ENCODE assay signal across 8 cellular contexts in the genomic region with DNA sequence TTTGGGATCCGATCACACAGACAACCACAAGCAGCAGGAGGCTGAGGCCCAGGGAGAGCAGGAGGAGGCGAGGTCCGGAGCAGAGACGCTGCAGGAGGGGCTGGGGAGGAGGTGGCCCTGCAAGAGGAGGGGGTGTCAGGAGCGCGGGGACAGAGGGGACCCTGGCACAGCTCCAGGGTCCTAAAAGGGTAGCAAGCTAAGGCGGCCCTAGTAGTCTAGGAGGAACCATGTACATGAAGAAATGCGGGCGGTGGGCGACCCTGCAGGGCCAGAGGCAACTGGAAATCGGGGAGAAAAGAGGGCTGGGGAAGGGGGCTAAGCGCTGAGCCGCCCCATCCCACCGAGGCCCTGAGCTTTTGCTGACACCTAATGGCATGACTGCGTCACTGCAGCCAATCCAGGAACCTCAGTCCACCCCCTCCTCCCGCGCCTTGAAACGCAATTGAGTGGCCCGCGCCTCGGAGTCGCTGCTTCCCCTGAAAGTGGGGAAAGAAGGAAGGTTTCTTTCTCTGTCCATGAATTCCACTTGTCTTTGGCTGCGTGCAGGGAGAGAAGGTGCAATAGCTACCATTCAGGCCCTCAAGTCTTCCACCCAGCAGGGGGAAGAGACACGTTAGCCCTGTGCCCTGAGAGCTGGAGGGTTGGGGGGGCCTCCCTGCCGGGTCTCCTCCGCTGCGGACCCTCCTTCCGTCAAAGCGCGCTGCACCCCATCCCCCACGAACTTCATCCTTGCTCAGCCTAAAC. TPM values are rescaled to one million over a fixed set of nuclear protein-coding genes. Genes with fewer than 3 reads are reported as not detected.
DNase-seq lines count a peak whose midpoint lies in the region; ATAC-seq and TF ChIP-seq lines count a peak whose summit lies in the region.

No MANE protein-coding gene starts in this region.

- H3F3A ChIP-seq in OCI-LY1 (ENCODE audit: insufficient read depth, low read length): no peaks in the 10 kb centered on the region

- TF ChIP-seq POLR2A in esophagus squamous epithelium (IDR thresholded peaks at IDR 0.05): no peak

- WGBS in esophagus squamous epithelium, 2 donors: 0 to 2% methylated on average over 15 to 23 of the region's 31 CpGs

- peak overlapping the region; percentile 70 for H3K4me3 Mint-ChIP-seq in activated T-cell treated with anti-CD3 and anti-CD28 coated beads, Interleukin-2, amount 50 U/mL, for 24 hours

- H3K4me1 Mint-ChIP-seq in activated T-cell treated with anti-CD3 and anti-CD28 coated beads, Interleukin-2, amount 50 U/mL, for 24 hours (ENCODE audit: low read depth): peaks cover 12% of the 10 kb centered on the region

- no peak for ATAC-seq in HG02763 (IDR thresholded peaks at IDR 0.05; ENCODE audit: unreplicated experiment)

- no peaks in the 10 kb centered on the region for H3K79me2 ChIP-seq in OCI-LY1 (ENCODE audit: insufficient read depth, low read length)

- intact Hi-C loops in esophagus squamous epithelium (cut with DNase I): no loop called here

- TF ChIP-seq CTCF in BJ (IDR thresholded peaks at IDR 0.05; ENCODE audit: insufficient read depth, low read depth, low read length): peak; percentile 84
- TF ChIP-seq CTCF in HFF-Myc (IDR thresholded peaks at IDR 0.05; ENCODE audit: low read depth, low read length, missing control alignments): peak; percentile 85
- peak; percentile 85 for TF ChIP-seq CTCF in OCI-LY1 (IDR thresholded peaks at IDR 0.05; ENCODE audit: low read length)
- peak; percentile 71 to 87 (median 80) for TF ChIP-seq CTCF in esophagus squamous epithelium (IDR thresholded peaks at IDR 0.05)

- H3K27me3 ChIP-seq in BJ (ENCODE audit: control insufficient read depth, insufficient read depth, low read length) (no peaks in the 10 kb centered on the region), OCI-LY1 (ENCODE audit: insufficient read depth, low read length) (no peaks in the 10 kb centered on the region; the same call in 1 of the 2 replicates), esophagus squamous epithelium (peaks cover 0 to 50% (median 8%) of the 10 kb centered on the region in 4 donors)

- H4K20me1 ChIP-seq in OCI-LY1 (ENCODE audit: insufficient read depth, low read length): no peaks in the 10 kb centered on the region

- H3K4me3 ChIP-seq in BJ (ENCODE audit: low read depth, low read length) (peak overlapping the region; percentile 54), HFF-Myc (replicated peaks; ENCODE audit: low read depth, low read length) (peak overlapping the region; percentile 40), OCI-LY1 (ENCODE audit: low read depth, low read length, poor library complexity, severe bottlenecking) (no peak overlapping the region), esophagus squamous epithelium (peak overlapping the region in 3 of 4 donors; percentile 34 to 57 (median 37))

- H3K27ac ChIP-seq in OCI-LY1 (ENCODE audit: low read depth, low read length, poor library complexity, severe bottlenecking) (no peak overlapping the region), esophagus squamous epithelium (no peak overlapping the region)

- H3K4me2 ChIP-seq in OCI-LY1 (ENCODE audit: low read length): no peak overlapping the region

- H3K27me3 Mint-ChIP-seq in activated T-cell treated with anti-CD3 and anti-CD28 coated beads, Interleukin-2, amount 50 U/mL, for 24 hours: no peaks in the 10 kb centered on the region

- no peaks in the 10 kb centered on the region for H3K9me3 Mint-ChIP-seq in activated T-cell treated with anti-CD3 and anti-CD28 coated beads, Interleukin-2, amount 50 U/mL, for 24 hours

- H3K9ac ChIP-seq in OCI-LY1 (ENCODE audit: low read length): no peak overlapping the region

- no peaks in the 10 kb centered on the region; the same call in 1 of the 2 replicates for H3K9me3 ChIP-seq in OCI-LY1 (ENCODE audit: low read length)
- no peaks in the 10 kb centered on the region for H3K9me3 ChIP-seq in esophagus squamous epithelium

- H3K36me3 Mint-ChIP-seq in activated T-cell treated with anti-CD3 and anti-CD28 coated beads, Interleukin-2, amount 50 U/mL, for 24 hours (ENCODE audit: low read depth): no peaks in the 10 kb centered on the region

- DNase-seq in BJ (ENCODE audit: low read depth) (no peak), HFF-Myc (ENCODE audit: extremely low read depth, low read depth) (no peak), esophagus squamous epithelium (lab: John Stamatoyannopoulos, UW) (no peak), myocyte (ENCODE audit: low read depth) (peak; percentile 64)
- peak; percentile 78 for DNase-seq in activated T-cell treated with anti-CD3 and anti-CD28 coated beads, Interleukin-2, amount 50 U/mL, for 24 hours
- DNase-seq in stimulated activated CD8-positive, alpha-beta memory T cell treated with anti-CD3 and anti-CD28 coated beads, Interleukin-4, amount 100 ng/mL, for 4 hours (ENCODE audit: low read depth in 2 of 2, low spot score in 1 of 2): peak; percentile 24 to 33

- CTCF ChIA-PET in BJ (lab: Yijun Ruan, JAX): interaction anchor here (0.6 to 2.6 kb wide), 35 partner anchors 8 to 263 kb away, joined by 3 to 39 read pairs (median 4); a partner anchor contains a TSS

- POLR2A ChIA-PET in BJ (lab: Charles Lee): no interaction called here

- no peak overlapping the region for H2AFZ ChIP-seq in OCI-LY1 (ENCODE audit: low read length)

- H3K36me3 ChIP-seq in BJ (ENCODE audit: control insufficient read depth, insufficient read depth, low read length) (no peaks in the 10 kb centered on the region), OCI-LY1 (ENCODE audit: insufficient read depth, low read length) (no peaks in the 10 kb centered on the region), esophagus squamous epithelium (no peaks in the 10 kb centered on the region)

- H3K9me2 ChIP-seq in OCI-LY1 (ENCODE audit: low read depth, low read length): no peaks in the 10 kb centered on the region

- H3K27ac Mint-ChIP-seq in activated T-cell treated with anti-CD3 and anti-CD28 coated beads, Interleukin-2, amount 50 U/mL, for 24 hours: peak overlapping the region; percentile 33

- peaks cover 4% of the 10 kb centered on the region for H3K4me1 ChIP-seq in OCI-LY1 (ENCODE audit: insufficient read depth, low read length, severe bottlenecking)
- H3K4me1 ChIP-seq in esophagus squamous epithelium: peaks cover 14 to 31% (median 18%) of the 10 kb centered on the region in 3 donors

RNA-seq across cellular contexts. Expression of a gene that starts 1.8 kb away (rescaled TPM):
- polyA plus RNA-seq in BJ (2011; rRNA removed): 0.56 and 0.59 TPM in 2 replicates
- polyA minus RNA-seq in BJ (2011; rRNA and poly(A)+ RNA removed): 0.19 TPM in 1 of 2 replicates, not detected in the other
- total RNA-seq in esophagus squamous epithelium: 1 to 10 TPM in 1 of 4 donors, under 1 TPM in 2, not detected in 1; 0.42 to 1.1 (median 0.97) TPM
- total RNA-seq in myocyte: 0.13 TPM in 1 of 2 replicates, not detected in the other
- polyA plus RNA-seq in myocyte (2012): 0.69 TPM

RNA-seq across cellular contexts. Expression of a gene that starts 42.3 kb away (rescaled TPM):
- 13.3 and 20.4 TPM in 2 replicates for polyA plus RNA-seq in BJ (2011; rRNA removed)
- polyA minus RNA-seq in BJ (2011; rRNA and poly(A)+ RNA removed): 12.5 and 14.0 TPM in 2 replicates
- total RNA-seq in esophagus squamous epithelium (10 to 100 TPM in 1 of 4 donors, 1 to 10 TPM in 3; 2.6 to 13.9 (median 6.0) TPM), myocyte (11.8 and 18.7 TPM in 2 replicates)
- 29.7 TPM for polyA plus RNA-seq in myocyte (2012)

RNA-seq across cellular contexts. Expression of a gene that starts 42.4 kb away (rescaled TPM):
- polyA plus RNA-seq in BJ (2011; rRNA removed): 335 and 517 TPM in 2 replicates
- 165 and 275 TPM in 2 replicates for polyA minus RNA-seq in BJ (2011; rRNA and poly(A)+ RNA removed)
- total RNA-seq in esophagus squamous epithelium (100 to 1,000 TPM; 453 to 742 (median 464) TPM), myocyte (659 and 702 TPM in 2 replicates)
- 615 TPM for polyA plus RNA-seq in myocyte (2012)

RNA-seq across cellular contexts. Expression of a gene that starts 56.9 kb away (rescaled TPM):
- polyA plus RNA-seq in BJ (2011; rRNA removed): 3.6 and 5.0 TPM in 2 replicates
- polyA minus RNA-seq in BJ (2011; rRNA and poly(A)+ RNA removed): 11.0 and 13.7 TPM in 2 replicates
- total RNA-seq in esophagus squamous epithelium (10 to 100 TPM; 21.4 to 58.0 (median 37.3) TPM), myocyte (71.0 and 80.5 TPM in 2 replicates)
- 51.8 TPM for polyA plus RNA-seq in myocyte (2012)

Comparison
In these comparisons a context has a peak if more than half of its experiments do, and no peak if none do; other contexts are left out.
1. DNase-seq: peak in activated T-cell treated with anti-CD3 and anti-CD28 coated beads, Interleukin-2, amount 50 U/mL, for 24 hours (single experiment), myocyte (single experiment) and stimulated activated CD8-positive, alpha-beta memory T cell treated with anti-CD3 and anti-CD28 coated beads, Interleukin-4, amount 100 ng/mL, for 4 hours (2 of 2); none in BJ (single experiment), HFF-Myc (single experiment) and esophagus squamous epithelium (single experiment).
2. Peak in every context shown above with its lines, with median percentiles within 50 percentile points of each other: CTCF ChIP-seq.